In the genomic region with DNA sequence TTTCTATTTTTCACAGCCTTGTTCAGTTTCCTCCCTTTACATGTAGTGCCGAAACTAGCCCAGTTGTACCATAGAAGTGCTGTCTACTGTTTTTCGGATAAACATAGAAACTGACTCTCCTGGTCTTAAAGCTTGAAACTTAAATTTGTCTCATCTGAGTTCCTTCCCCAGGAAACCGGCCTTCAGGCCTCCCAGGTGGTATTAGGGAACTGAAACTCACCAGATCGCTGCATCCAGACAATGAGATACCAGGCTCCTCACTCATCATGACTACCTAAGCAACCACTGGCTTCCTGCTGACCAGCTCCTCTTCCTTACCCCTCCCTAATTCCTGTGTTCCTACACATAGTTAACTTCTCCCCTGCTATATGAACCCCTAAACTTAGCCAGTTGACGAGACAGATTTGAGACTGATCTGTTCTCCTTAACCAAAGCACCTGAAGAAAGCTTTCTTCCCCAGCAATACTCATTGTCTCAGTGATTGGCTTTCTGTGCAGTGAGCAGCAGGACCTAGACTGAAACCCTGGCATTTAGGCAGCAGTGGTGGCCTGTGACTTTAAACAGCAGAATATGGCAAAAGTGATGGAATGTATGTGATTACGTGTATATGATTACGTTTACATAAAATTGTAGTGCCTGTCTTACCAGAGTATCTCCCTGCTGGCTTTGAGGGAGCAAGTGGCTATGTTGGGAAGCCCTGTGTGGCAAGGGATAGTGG, we compare ENCODE assay signal across 11 cellular contexts.
DNase-seq lines count a peak whose midpoint lies in the region; ATAC-seq and TF ChIP-seq lines count a peak whose summit lies in the region.
"Had no signal": no experiment of that assay in that cellular context is flagged by ENCODE, and none has a peak within 500 bp of the region (broad histone marks: within the 10 kb centered on the region; RNA-seq: fewer than 3 reads in every experiment).

No MANE protein-coding gene starts in this region.

- no peak overlapping the region for H2AFZ ChIP-seq in Karpas-422 (ENCODE audit: low read length)

- H3K9ac ChIP-seq in Karpas-422 (ENCODE audit: low read length), result no peak overlapping the region

- H3K27ac Mint-ChIP-seq in stimulated activated memory B cell treated with anti-CD40 and anti-IgM and Interleukin-4, amounts not matched to agents 10 μg/mL and 1 μg/mL and 100 μg/mL, for 72 hours, result peak overlapping the region; percentile 21
- H3K27ac Mint-ChIP-seq in CD14-positive monocyte, result no peak overlapping the region
- H3K27ac Mint-ChIP-seq: stimulated activated naive CD8-positive, alpha-beta T cell treated with anti-CD3 and anti-CD28 coated beads, Interleukin-15, Interleukin-2, amounts not matched to agents 100 ng/mL and 50 ng/mL, for 24 hours had no signal

- no peaks in the 10 kb centered on the region for H3K27me3 Mint-ChIP-seq in stimulated activated memory B cell treated with anti-CD40 and anti-IgM and Interleukin-4, amounts not matched to agents 10 μg/mL and 1 μg/mL and 100 μg/mL, for 72 hours
- H3K27me3 Mint-ChIP-seq in CD14-positive monocyte (ENCODE audit: low read depth in 3 of 3), result no peaks in the 10 kb centered on the region
- H3K27me3 Mint-ChIP-seq: stimulated activated naive CD8-positive, alpha-beta T cell treated with anti-CD3 and anti-CD28 coated beads, Interleukin-15, Interleukin-2, amounts not matched to agents 100 ng/mL and 50 ng/mL, for 24 hours had no signal

- no peaks in the 10 kb centered on the region for H3K36me3 Mint-ChIP-seq in stimulated activated memory B cell treated with anti-CD40 and anti-IgM and Interleukin-4, amounts not matched to agents 10 μg/mL and 1 μg/mL and 100 μg/mL, for 72 hours
- no peaks in the 10 kb centered on the region for H3K36me3 Mint-ChIP-seq in CD14-positive monocyte

- TF ChIP-seq CTCF in CD14-positive monocyte (IDR thresholded peaks at IDR 0.05), result no peak

- H4K20me1 ChIP-seq in Karpas-422 (ENCODE audit: insufficient read depth, low read depth, low read length), result no peaks in the 10 kb centered on the region

- H3K27ac ChIP-seq in Karpas-422 (ENCODE audit: low read length), result peak overlapping the region; percentile 56; the same call in 1 of the 2 replicates

- H3K79me2 ChIP-seq in Karpas-422 (ENCODE audit: low read length), result no peaks in the 10 kb centered on the region

- peak; percentile 80 for DNase-seq in Karpas-422
- DNase-seq in CD14-positive monocyte (ENCODE audit: low spot score), result no peak
- DNase-seq in NCI-H2171 (lab: John Stamatoyannopoulos, UW), result no peak
- no peak for DNase-seq in NCI-H524 treated with DMSO at 0.1 percent for 48 hours (lab: John Stamatoyannopoulos, UW)
- DNase-seq: activated gamma-delta T cell, DMS153, NCI-H2081 had no signal

- no peaks in the 10 kb centered on the region; the same call in 1 of the 2 replicates for H3K9me3 ChIP-seq in Karpas-422 (ENCODE audit: low read length)

- H3K9me2 ChIP-seq in Karpas-422 (replicated peaks; ENCODE audit: insufficient read depth, low read length), result no peaks in the 10 kb centered on the region

- intact Hi-C loops in CD14-positive monocyte (cut with micrococcal nuclease), result no loop called here

- H3K4me1 Mint-ChIP-seq in stimulated activated memory B cell treated with anti-CD40 and anti-IgM and Interleukin-4, amounts not matched to agents 10 μg/mL and 1 μg/mL and 100 μg/mL, for 72 hours, result peaks cover 17% of the 10 kb centered on the region
- no peaks in the 10 kb centered on the region for H3K4me1 Mint-ChIP-seq in CD14-positive monocyte

- no peak overlapping the region for H3K4me3 Mint-ChIP-seq in stimulated activated memory B cell treated with anti-CD40 and anti-IgM and Interleukin-4, amounts not matched to agents 10 μg/mL and 1 μg/mL and 100 μg/mL, for 72 hours
- H3K4me3 Mint-ChIP-seq in CD14-positive monocyte, result no peak overlapping the region
- H3K4me3 Mint-ChIP-seq: stimulated activated naive CD8-positive, alpha-beta T cell treated with anti-CD3 and anti-CD28 coated beads, Interleukin-15, Interleukin-2, amounts not matched to agents 100 ng/mL and 50 ng/mL, for 24 hours had no signal

- no peaks in the 10 kb centered on the region for H3K36me3 ChIP-seq in Karpas-422 (ENCODE audit: insufficient read depth, low read length)

- no peak overlapping the region for H3K4me3 ChIP-seq in Karpas-422 (ENCODE audit: low read length)

- peaks cover 15% of the 10 kb centered on the region for H3K9me3 Mint-ChIP-seq in stimulated activated memory B cell treated with anti-CD40 and anti-IgM and Interleukin-4, amounts not matched to agents 10 μg/mL and 1 μg/mL and 100 μg/mL, for 72 hours
- peaks cover 0 to 5% (median 0%) of the 10 kb centered on the region in 7 donors for H3K9me3 Mint-ChIP-seq in CD14-positive monocyte

- H3K27me3 ChIP-seq in Karpas-422 (ENCODE audit: low read length), result no peaks in the 10 kb centered on the region

- ATAC-seq in GM19463 (IDR thresholded peaks at IDR 0.05; ENCODE audit: unreplicated experiment) (peak; percentile 70), HG02884 (IDR thresholded peaks at IDR 0.05; ENCODE audit: unreplicated experiment) (peak; percentile 81)
- ATAC-seq in stimulated activated memory B cell treated with anti-CD40 and anti-IgM and Interleukin-4, amounts not matched to agents 10 μg/mL and 1 μg/mL and 100 μg/mL, for 72 hours, result peak; percentile 91

- peak overlapping the region; percentile 38 for H3K4me2 ChIP-seq in Karpas-422 (ENCODE audit: low read depth, low read length, poor library complexity, severe bottlenecking)

- H3K4me1 ChIP-seq in Karpas-422 (ENCODE audit: low read length), result peaks cover 11% of the 10 kb centered on the region
